Comparison of ENCODE assay signal across 1 cellular context in genomic region chr2:145692971-145693478, GRCh38.
TF ChIP-seq lines count a peak whose summit lies in the region.

No MANE protein-coding gene starts in this region.

TF ChIP-seq in K562, 482 proteins besides CTCF, POLR2A, EP300 and RAD21 (continued from another document and continues in another):
- no peak for TF ChIP-seq CTCFL (IDR thresholded peaks at IDR 0.05; ENCODE audit: borderline replicate concordance, insufficient read depth, low read depth, low read length, poor library complexity, severe bottlenecking)
- no peak for TF ChIP-seq MCM3 (IDR thresholded peaks at IDR 0.05)
- TF ChIP-seq ZC3H4 (CRISPR knock-in tag; IDR thresholded peaks at IDR 0.05; ENCODE audit: borderline replicate concordance) = no peak
- TF ChIP-seq SETDB1 (IDR thresholded peaks at IDR 0.05; ENCODE audit: low read length) = no peak
- no peak for TF ChIP-seq TCFL5 (CRISPR knock-in tag; conservative IDR thresholded peaks at IDR 0.05)
- no peak for TF ChIP-seq ZKSCAN8 (CRISPR knock-in tag; IDR thresholded peaks at IDR 0.05)
- no peak for TF ChIP-seq ZBTB12 (CRISPR knock-in tag; IDR thresholded peaks at IDR 0.05)
- TF ChIP-seq ZBTB5 (IDR thresholded peaks at IDR 0.05) = no peak
- peak; percentile 70 for TF ChIP-seq CREM (IDR thresholded peaks at IDR 0.05; ENCODE audit: low read depth)
- TF ChIP-seq NCOA4 (IDR thresholded peaks at IDR 0.05; ENCODE audit: partially characterized antibody) = no peak
- TF ChIP-seq MTF1 (CRISPR knock-in tag; IDR thresholded peaks at IDR 0.05; ENCODE audit: borderline replicate concordance) = no peak
- TF ChIP-seq CBFB (CRISPR knock-in tag; IDR thresholded peaks at IDR 0.05) = no peak
- no peak for TF ChIP-seq SMARCB1 (IDR thresholded peaks at IDR 0.05; ENCODE audit: insufficient read length, low read depth)
- no peak for TF ChIP-seq KAT7 (CRISPR knock-in tag; IDR thresholded peaks at IDR 0.05; ENCODE audit: borderline replicate concordance)
- no peak for TF ChIP-seq ZNF407 (IDR thresholded peaks at IDR 0.05; ENCODE audit: low read depth)
- peak; percentile 82 for TF ChIP-seq ZNF592 (IDR thresholded peaks at IDR 0.05)
- TF ChIP-seq MEIS2 (IDR thresholded peaks at IDR 0.05; ENCODE audit: partially characterized antibody) = peak; percentile 68
- TF ChIP-seq PRPF4 (IDR thresholded peaks at IDR 0.05; ENCODE audit: insufficient read depth, low read depth, low read length, poor library complexity, severe bottlenecking) = no peak
- no peak for TF ChIP-seq DLX4 (CRISPR knock-in tag; IDR thresholded peaks at IDR 0.05)
- no peak for TF ChIP-seq ZFPM2 (CRISPR knock-in tag; IDR thresholded peaks at IDR 0.05)
- no peak for TF ChIP-seq HMG20A (CRISPR knock-in tag; conservative IDR thresholded peaks at IDR 0.05)
- TF ChIP-seq SRSF7 (optimal IDR thresholded peaks at IDR 0.05; ENCODE audit: low read depth, low read length) = no peak
- peak; percentile 55; the same call in 1 of the 2 replicates for TF ChIP-seq MEF2D (tag; conservative IDR thresholded peaks at IDR 0.05; ENCODE audit: low read depth)
- TF ChIP-seq HNRNPK (IDR thresholded peaks at IDR 0.05; ENCODE audit: low read depth, low read length, poor library complexity, severe bottlenecking) = no peak
- TF ChIP-seq CREB3 (tag; conservative IDR thresholded peaks at IDR 0.05; ENCODE audit: low read depth) = 0 out of 2 replicates have a peak, but pooled peaks have one; percentile 48
- TF ChIP-seq ESRRB (CRISPR knock-in tag; IDR thresholded peaks at IDR 0.05; ENCODE audit: borderline replicate concordance) = no peak
- TF ChIP-seq PBX2 (CRISPR knock-in tag; IDR thresholded peaks at IDR 0.05; ENCODE audit: low read depth) = no peak
- peak; percentile 44 for TF ChIP-seq PBX2 (tag; conservative IDR thresholded peaks at IDR 0.05; ENCODE audit: low read depth)
- no peak for TF ChIP-seq ZNF280A (IDR thresholded peaks at IDR 0.05; ENCODE audit: low read depth, partially characterized antibody)
- TF ChIP-seq TGIF2 (CRISPR knock-in tag; IDR thresholded peaks at IDR 0.05) = no peak
